In the genomic region with DNA sequence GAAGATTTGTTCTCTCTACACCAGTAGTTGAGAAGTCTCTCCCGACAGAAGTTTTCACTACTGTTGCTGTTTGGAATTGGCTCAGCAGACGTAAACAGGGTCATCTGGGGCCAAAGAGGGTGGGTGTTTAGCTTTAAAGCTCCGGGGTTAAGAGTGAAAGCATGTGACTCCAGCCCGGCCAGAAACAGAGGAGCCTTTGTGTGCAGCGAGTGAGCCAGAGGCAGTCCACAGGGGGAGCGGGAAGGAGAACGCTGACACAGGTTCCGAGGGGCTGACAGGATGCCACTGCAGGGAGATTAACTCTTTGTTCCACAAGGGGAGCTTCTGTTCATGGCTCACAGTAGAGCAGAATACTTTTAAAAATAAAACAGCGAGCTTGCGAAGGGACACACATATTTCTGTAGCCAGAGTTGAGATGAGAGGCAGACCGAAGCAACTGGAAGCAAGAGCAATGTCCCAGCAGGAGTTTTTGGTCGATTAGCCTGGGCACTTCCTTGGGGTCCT, we compare ENCODE assay signal across 1 cellular context.
TF ChIP-seq lines count a peak whose summit lies in the region.

No MANE protein-coding gene starts in this region.

TF ChIP-seq in HepG2, 621 proteins besides CTCF, POLR2A, EP300 and RAD21 (continued from another document and continues in another):
- TF ChIP-seq NFE2 (CRISPR knock-in tag; IDR thresholded peaks at IDR 0.05) (no peak), CBX1 (IDR thresholded peaks at IDR 0.05; ENCODE audit: low read depth) (peak; percentile 24), AFF4 (CRISPR knock-in tag; IDR thresholded peaks at IDR 0.05) (no peak), ZNF737 (CRISPR knock-in tag; IDR thresholded peaks at IDR 0.05; ENCODE audit: borderline replicate concordance) (no peak), ZNF24 (IDR thresholded peaks at IDR 0.05) (no peak), ZBED4 (CRISPR knock-in tag; IDR thresholded peaks at IDR 0.05; ENCODE audit: borderline replicate concordance) (no peak), ZNF770 (CRISPR knock-in tag; IDR thresholded peaks at IDR 0.05) (peak; percentile 45), ZBTB14 (CRISPR knock-in tag; IDR thresholded peaks at IDR 0.05) (no peak), HCFC1 (IDR thresholded peaks at IDR 0.05; ENCODE audit: low read depth, low read length) (no peak), XRCC5 (optimal IDR thresholded peaks at IDR 0.05; ENCODE audit: low read length) (peak; percentile 84), PHB2 (IDR thresholded peaks at IDR 0.05; ENCODE audit: partially characterized antibody) (no peak), NR2C2 (CRISPR knock-in tag; IDR thresholded peaks at IDR 0.05; ENCODE audit: borderline replicate concordance) (peak; percentile 67), HBP1 (CRISPR knock-in tag; IDR thresholded peaks at IDR 0.05; ENCODE audit: low read depth) (peak; percentile 67; the same call in 1 of the 2 replicates), FOXO4 (CRISPR knock-in tag; conservative IDR thresholded peaks at IDR 0.05) (no peak), ZFP41 (CRISPR knock-in tag; IDR thresholded peaks at IDR 0.05; ENCODE audit: borderline replicate concordance) (no peak), PCBP1 (IDR thresholded peaks at IDR 0.05; ENCODE audit: borderline replicate concordance, low read depth, low read length) (no peak), ZNF850 (CRISPR knock-in tag; conservative IDR thresholded peaks at IDR 0.05) (no peak), HINFP (CRISPR knock-in tag; IDR thresholded peaks at IDR 0.05; ENCODE audit: low read depth) (peak; percentile 33; the same call in 1 of the 2 replicates), SIX1 (CRISPR knock-in tag; IDR thresholded peaks at IDR 0.05; ENCODE audit: borderline replicate concordance) (no peak), ZNF781 (CRISPR knock-in tag; IDR thresholded peaks at IDR 0.05; ENCODE audit: borderline replicate concordance, not compliant biosample characterization) (no peak), SOX13 (IDR thresholded peaks at IDR 0.05) (no peak), SOX13 (CRISPR knock-in tag; conservative IDR thresholded peaks at IDR 0.05 in 1 of 2, IDR thresholded peaks at IDR 0.05 in 1 of 2) (peak in 1 of 2 experiments; percentile 80; a peak in 2 of 4 replicates), PPARG (CRISPR knock-in tag; conservative IDR thresholded peaks at IDR 0.05) (peak; percentile 53; the same call in 1 of the 2 replicates), AKAP8 (CRISPR knock-in tag; IDR thresholded peaks at IDR 0.05) (no peak), ZNF768 (CRISPR knock-in tag; IDR thresholded peaks at IDR 0.05) (no peak), TBP (CRISPR knock-in tag; IDR thresholded peaks at IDR 0.05) (no peak), TBX3 (IDR thresholded peaks at IDR 0.05; ENCODE audit: borderline replicate concordance) (no peak; the same call in 1 of the 2 replicates), CREM (IDR thresholded peaks at IDR 0.05) (peak; percentile 72), CREM (CRISPR knock-in tag; IDR thresholded peaks at IDR 0.05) (no peak), TRIM24 (CRISPR knock-in tag; IDR thresholded peaks at IDR 0.05) (no peak), GTF2F1 (IDR thresholded peaks at IDR 0.05; ENCODE audit: low read length) (no peak), ZNF564 (CRISPR knock-in tag; IDR thresholded peaks at IDR 0.05) (no peak), SMARCE1 (IDR thresholded peaks at IDR 0.05; ENCODE audit: borderline replicate concordance) (no peak), SRY (CRISPR knock-in tag; IDR thresholded peaks at IDR 0.05) (0 out of 2 replicates have a peak, but pooled peaks have one; percentile 36), ZNF569 (CRISPR knock-in tag; IDR thresholded peaks at IDR 0.05; ENCODE audit: borderline replicate concordance) (no peak), ZNF468 (CRISPR knock-in tag; IDR thresholded peaks at IDR 0.05) (no peak), ZNF501 (CRISPR knock-in tag; IDR thresholded peaks at IDR 0.05) (peak; percentile 68; the same call in 1 of the 2 replicates), NBN (conservative IDR thresholded peaks at IDR 0.05) (no peak)
- TF ChIP-seq, protein P1, sequence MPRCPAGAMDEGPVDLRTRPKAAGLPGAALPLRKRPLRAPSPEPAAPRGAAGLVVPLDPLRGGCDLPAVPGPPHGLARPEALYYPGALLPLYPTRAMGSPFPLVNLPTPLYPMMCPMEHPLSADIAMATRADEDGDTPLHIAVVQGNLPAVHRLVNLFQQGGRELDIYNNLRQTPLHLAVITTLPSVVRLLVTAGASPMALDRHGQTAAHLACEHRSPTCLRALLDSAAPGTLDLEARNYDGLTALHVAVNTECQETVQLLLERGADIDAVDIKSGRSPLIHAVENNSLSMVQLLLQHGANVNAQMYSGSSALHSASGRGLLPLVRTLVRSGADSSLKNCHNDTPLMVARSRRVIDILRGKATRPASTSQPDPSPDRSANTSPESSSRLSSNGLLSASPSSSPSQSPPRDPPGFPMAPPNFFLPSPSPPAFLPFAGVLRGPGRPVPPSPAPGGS (CRISPR knock-in tag; IDR thresholded peaks at IDR 0.05): no peak
- TF ChIP-seq, protein P2, sequence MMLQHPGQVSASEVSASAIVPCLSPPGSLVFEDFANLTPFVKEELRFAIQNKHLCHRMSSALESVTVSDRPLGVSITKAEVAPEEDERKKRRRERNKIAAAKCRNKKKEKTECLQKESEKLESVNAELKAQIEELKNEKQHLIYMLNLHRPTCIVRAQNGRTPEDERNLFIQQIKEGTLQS (CRISPR knock-in tag; IDR thresholded peaks at IDR 0.05): no peak
- TF ChIP-seq, protein P3, sequence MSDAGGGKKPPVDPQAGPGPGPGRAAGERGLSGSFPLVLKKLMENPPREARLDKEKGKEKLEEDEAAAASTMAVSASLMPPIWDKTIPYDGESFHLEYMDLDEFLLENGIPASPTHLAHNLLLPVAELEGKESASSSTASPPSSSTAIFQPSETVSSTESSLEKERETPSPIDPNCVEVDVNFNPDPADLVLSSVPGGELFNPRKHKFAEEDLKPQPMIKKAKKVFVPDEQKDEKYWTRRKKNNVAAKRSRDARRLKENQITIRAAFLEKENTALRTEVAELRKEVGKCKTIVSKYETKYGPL (CRISPR knock-in tag; IDR thresholded peaks at IDR 0.05): 0 out of 2 replicates have a peak, but pooled peaks have one; percentile 26
- TF ChIP-seq, protein P4, sequence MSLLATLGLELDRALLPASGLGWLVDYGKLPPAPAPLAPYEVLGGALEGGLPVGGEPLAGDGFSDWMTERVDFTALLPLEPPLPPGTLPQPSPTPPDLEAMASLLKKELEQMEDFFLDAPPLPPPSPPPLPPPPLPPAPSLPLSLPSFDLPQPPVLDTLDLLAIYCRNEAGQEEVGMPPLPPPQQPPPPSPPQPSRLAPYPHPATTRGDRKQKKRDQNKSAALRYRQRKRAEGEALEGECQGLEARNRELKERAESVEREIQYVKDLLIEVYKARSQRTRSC (CRISPR knock-in tag; IDR thresholded peaks at IDR 0.05; ENCODE audit: low read depth): no peak
